Comparison of ENCODE assay signal across 13 cellular contexts in genomic region chrX:100830547-100830946, GRCh38. TPM values are rescaled to one million over a fixed set of nuclear protein-coding genes. Genes with fewer than 3 reads are reported as not detected.
DNase-seq lines count a peak whose midpoint lies in the region; ATAC-seq and TF ChIP-seq lines count a peak whose summit lies in the region.
"Had no signal": no experiment of that assay in that cellular context is flagged by ENCODE, and none has a peak within 500 bp of the region (broad histone marks: within the 10 kb centered on the region; RNA-seq: fewer than 3 reads in every experiment).

No MANE protein-coding gene starts in this region.

- peak overlapping the region; percentile 79 for H3K4me3 Mint-ChIP-seq in stimulated activated naive CD8-positive, alpha-beta T cell treated with anti-CD3 and anti-CD28 coated beads, Interleukin-15, Interleukin-2, amounts not matched to agents 100 ng/mL and 50 ng/mL, for 24 hours
- H3K4me3 Mint-ChIP-seq in T-cell: peak overlapping the region in 2 of 3 donors; percentile 28 to 57

- H3K4me1 ChIP-seq in gastrocnemius medialis: no peaks in the 10 kb centered on the region

- H3K27me3 ChIP-seq in gastrocnemius medialis: no peaks in the 10 kb centered on the region

- H3K4me1 Mint-ChIP-seq in stimulated activated naive CD8-positive, alpha-beta T cell treated with anti-CD3 and anti-CD28 coated beads, Interleukin-15, Interleukin-2, amounts not matched to agents 100 ng/mL and 50 ng/mL, for 24 hours (ENCODE audit: low read depth): peaks cover 29% of the 10 kb centered on the region
- H3K4me1 Mint-ChIP-seq in T-cell: peaks cover 7 to 22% (median 15%) of the 10 kb centered on the region in 3 donors

- intact Hi-C loops in Right ventricle myocardium inferior (cut with DNase I) (no loop called here), gastrocnemius medialis (cut with DNase I; ENCODE audit: low total_unique reads) (no loop called here)

- H3K4me3 ChIP-seq in gastrocnemius medialis: no peak overlapping the region

- H3K36me3 Mint-ChIP-seq in stimulated activated naive CD8-positive, alpha-beta T cell treated with anti-CD3 and anti-CD28 coated beads, Interleukin-15, Interleukin-2, amounts not matched to agents 100 ng/mL and 50 ng/mL, for 24 hours (ENCODE audit: low read depth): peaks cover 67% of the 10 kb centered on the region
- peaks cover 34% of the 10 kb centered on the region for H3K36me3 Mint-ChIP-seq in T-cell

- in situ Hi-C loops in gastrocnemius medialis (cut with MboI; ENCODE audit: low sequenced_read_pairs in 4 of 4): no loop called here

- POLR2A ChIA-PET in T-cell (lab: Charles Lee): no interaction called here

- no peaks in the 10 kb centered on the region for H3K27me3 Mint-ChIP-seq in stimulated activated naive CD8-positive, alpha-beta T cell treated with anti-CD3 and anti-CD28 coated beads, Interleukin-15, Interleukin-2, amounts not matched to agents 100 ng/mL and 50 ng/mL, for 24 hours
- H3K27me3 Mint-ChIP-seq in T-cell: peaks cover 0 to 14% of the 10 kb centered on the region in 2 donors

- DNase-seq in stimulated activated naive CD8-positive, alpha-beta T cell treated with anti-CD3 and anti-CD28 coated beads, Interleukin-15, Interleukin-2, amounts not matched to agents 100 U/mL and 50 U/mL, for 24 hours: no peak
- no peak for DNase-seq in T-cell
- DNase-seq in Right ventricle myocardium inferior (ENCODE audit: missing footprints): no peak
- DNase-seq in Kasumi-1 (lab: John Stamatoyannopoulos, UW): no peak
- no peak for DNase-seq in gastrocnemius medialis
- DNase-seq: effector CD4-positive, alpha-beta T cell; WERI-Rb-1 had no signal

- H3K9me3 ChIP-seq in gastrocnemius medialis: no peaks in the 10 kb centered on the region

- CTCF ChIA-PET in T-cell (lab: Charles Lee): interaction anchor here (0.6 to 1.3 kb wide), 2 partner anchors 10 to 567 kb away, joined by 3 to 4 read pairs; partner anchors contain the start of gene CSTF2 (in 1 of the 2)

- no peak overlapping the region for H3K27ac ChIP-seq in gastrocnemius medialis
- H3K27ac ChIP-seq: WERI-Rb-1 had no signal

- H3K36me3 ChIP-seq in gastrocnemius medialis: peaks cover 0 to 28% of the 10 kb centered on the region in 2 donors

- TF ChIP-seq POLR2A in gastrocnemius medialis (IDR thresholded peaks at IDR 0.05): no peak

- H3K27ac Mint-ChIP-seq in stimulated activated naive CD8-positive, alpha-beta T cell treated with anti-CD3 and anti-CD28 coated beads, Interleukin-15, Interleukin-2, amounts not matched to agents 100 ng/mL and 50 ng/mL, for 24 hours: peak overlapping the region; percentile 94
- H3K27ac Mint-ChIP-seq in T-cell: peak overlapping the region; percentile 90 to 91

- no peaks in the 10 kb centered on the region for H3K9me3 Mint-ChIP-seq in stimulated activated naive CD8-positive, alpha-beta T cell treated with anti-CD3 and anti-CD28 coated beads, Interleukin-15, Interleukin-2, amounts not matched to agents 100 ng/mL and 50 ng/mL, for 24 hours
- no peaks in the 10 kb centered on the region for H3K9me3 Mint-ChIP-seq in T-cell

- TF ChIP-seq CTCF in gastrocnemius medialis (IDR thresholded peaks at IDR 0.05 in 4 of 5, conservative IDR thresholded peaks at IDR 0.05 in 1 of 5): no peak

- ATAC-seq in stimulated activated naive CD8-positive, alpha-beta T cell treated with anti-CD3 and anti-CD28 coated beads, Interleukin-15, Interleukin-2, amounts not matched to agents 100 U/mL and 50 U/mL, for 24 hours: no peak
- peak; percentile 34 for ATAC-seq in GM21786 (IDR thresholded peaks at IDR 0.05; ENCODE audit: unreplicated experiment)
- ATAC-seq in T-cell (replicated peaks in 1 of 4): peak in 1 of 4 experiments; percentile 43
- ATAC-seq in GM18873 (IDR thresholded peaks at IDR 0.05; ENCODE audit: low FRiP score, unreplicated experiment): no peak
- ATAC-seq in Right ventricle myocardium inferior: no peak
- no peak for ATAC-seq in gastrocnemius medialis

RNA-seq across cellular contexts. Expression of gene CSTF2, which starts 10.4 kb away (rescaled TPM):
- total RNA-seq in T-cell (10 to 100 TPM in 4 of 5 donors, 1 to 10 TPM in 1; 9.3 to 17.7 (median 15.0) TPM), Right ventricle myocardium inferior (6.6 TPM), gastrocnemius medialis (1 to 10 TPM; 2.4 to 7.8 (median 5.1) TPM)

RNA-seq across cellular contexts. Expression of gene NOX1, which starts 43.6 kb away (rescaled TPM):
- total RNA-seq in T-cell: not detected
- total RNA-seq in Right ventricle myocardium inferior: not detected
- not detected for total RNA-seq in gastrocnemius medialis
- total RNA-seq: G401, liver, osteocyte had no signal
